In genomic region chr12:97452839-97453238, GRCh38 we compare ENCODE assay signal across 17 cellular contexts.
A peak's percentile ranks its signal among the peaks of the same experiment; 100 is the strongest.
DNase-seq lines count a peak whose midpoint lies in the region; ATAC-seq lines count a peak whose summit lies in the region.
"Had no signal": no experiment of that assay in that cellular context is flagged by ENCODE, and none has a peak within 500 bp of the region (broad histone marks: within the 10 kb centered on the region; RNA-seq: fewer than 3 reads in every experiment).

No MANE protein-coding gene starts in this region.

- peak; percentile 67 for ATAC-seq in GM18499 (IDR thresholded peaks at IDR 0.05; ENCODE audit: insufficient read depth, unreplicated experiment)
- ATAC-seq in GM19395 (IDR thresholded peaks at IDR 0.05; ENCODE audit: unreplicated experiment): peak; percentile 73
- peak; percentile 71 for ATAC-seq in HG02571 (IDR thresholded peaks at IDR 0.05; ENCODE audit: unreplicated experiment)
- peak; percentile 67 for ATAC-seq in HG03280 (IDR thresholded peaks at IDR 0.05; ENCODE audit: unreplicated experiment)
- ATAC-seq in GM19397 (IDR thresholded peaks at IDR 0.05; ENCODE audit: unreplicated experiment): no peak
- ATAC-seq: K562 had no signal

- DNase-seq in NCI-H526 (lab: John Stamatoyannopoulos, UW) (no peak), cortex of kidney (lab: John Stamatoyannopoulos, UW) (no peak), RKO (ENCODE audit: low spot score) (no peak)
- DNase-seq: activated naive CD8-positive, alpha-beta T cell treated with anti-CD3 and anti-CD28 coated beads, Interleukin-2, amount 10 ng/mL, durations not matched to agents 7 days and 5 days; activated T-cell treated with anti-CD3 and anti-CD28 coated beads, Interleukin-2, amount 50 U/mL, for 1 hour; effector memory CD4-positive, alpha-beta T cell; hippocampal formation; kidney glomerular epithelial cell; midbrain; NCI-H1092 treated with DMSO at 0.1 percent for 48 hours; NCI-H2227 treated with DMSO at 0.1 percent for 48 hours had no signal
